8 cellular contexts compared by ENCODE assay signal in genomic region chr19:1470864-1471513, GRCh38. TPM values are rescaled to one million over a fixed set of nuclear protein-coding genes. Genes with fewer than 3 reads are reported as not detected.
A peak's percentile ranks its signal among the peaks of the same experiment; 100 is the strongest.
DNase-seq lines count a peak whose midpoint lies in the region; ATAC-seq and TF ChIP-seq lines count a peak whose summit lies in the region.

No MANE protein-coding gene starts in this region.

- H3K4me1 Mint-ChIP-seq in glutamatergic neuron (ENCODE audit: low read depth, unreplicated experiment) (peaks cover 7% of the 10 kb centered on the region), progenitor cell of endocrine pancreas (ENCODE audit: low read depth) (peaks cover 2% of the 10 kb centered on the region)

- peak overlapping the region; percentile 15 to 42 (median 27) for H3K4me3 ChIP-seq in skin epidermis

- H3K4me3 Mint-ChIP-seq in glutamatergic neuron (ENCODE audit: unreplicated experiment) (no peak overlapping the region), progenitor cell of endocrine pancreas (ENCODE audit: low read depth) (no peak overlapping the region)

- ATAC-seq in HG02623 (IDR thresholded peaks at IDR 0.05; ENCODE audit: unreplicated experiment): no peak

- in situ Hi-C loops in ACHN (cut with HindIII; ENCODE audit: low pct_ligation_motif_present, low pct_unique_long_range_greater_than_20kb, low sequenced_read_pairs): no loop called here

- peaks cover 29% of the 10 kb centered on the region for H3K9me3 Mint-ChIP-seq in glutamatergic neuron (ENCODE audit: unreplicated experiment)
- no peaks in the 10 kb centered on the region for H3K9me3 Mint-ChIP-seq in progenitor cell of endocrine pancreas (ENCODE audit: low read depth)

- TF ChIP-seq CTCF in glutamatergic neuron (IDR thresholded peaks at IDR 0.05; ENCODE audit: partially characterized antibody, unreplicated experiment) (no peak), progenitor cell of endocrine pancreas (IDR thresholded peaks at IDR 0.05; ENCODE audit: unreplicated experiment) (no peak)

- H3K36me3 Mint-ChIP-seq in glutamatergic neuron (ENCODE audit: unreplicated experiment) (no peaks in the 10 kb centered on the region), progenitor cell of endocrine pancreas (ENCODE audit: insufficient read depth) (no peaks in the 10 kb centered on the region)

- peak overlapping the region in 1 of 21 experiments; percentile 12 for H3K27ac ChIP-seq in skin epidermis

- H3K27ac Mint-ChIP-seq in glutamatergic neuron (ENCODE audit: unreplicated experiment) (peak overlapping the region; percentile 52), progenitor cell of endocrine pancreas (no peak overlapping the region)

- peaks cover 32% of the 10 kb centered on the region for H3K27me3 Mint-ChIP-seq in glutamatergic neuron (ENCODE audit: unreplicated experiment)
- H3K27me3 Mint-ChIP-seq in progenitor cell of endocrine pancreas: peaks cover 25% of the 10 kb centered on the region

- DNase-seq in NCI-H2171 treated with DMSO at 0.1 percent for 48 hours (lab: John Stamatoyannopoulos, UW) (peak; percentile 59), NCI-H2171 (lab: John Stamatoyannopoulos, UW) (no peak), SW480 (ENCODE audit: low spot score) (peak; percentile 60), glutamatergic neuron (peak; percentile 80), progenitor cell of endocrine pancreas (ENCODE audit: low spot score, unreplicated experiment) (no peak), ACHN (no peak)

RNA-seq across cellular contexts. Expression of gene C19orf25, which starts 8.0 kb away (rescaled TPM):
- total RNA-seq in glutamatergic neuron (ENCODE audit: unreplicated experiment) (29.2 TPM), progenitor cell of endocrine pancreas (31.3 and 36.0 TPM in 2 replicates)

RNA-seq across cellular contexts. Expression of gene PCSK4, which starts 19.2 kb away (rescaled TPM):
- total RNA-seq in glutamatergic neuron (ENCODE audit: unreplicated experiment): 21.2 TPM
- total RNA-seq in progenitor cell of endocrine pancreas: 32.9 and 37.7 TPM in 2 replicates

RNA-seq across cellular contexts. Expression of gene REEP6, which starts 20.0 kb away (rescaled TPM):
- 21.5 TPM for total RNA-seq in glutamatergic neuron (ENCODE audit: unreplicated experiment)
- total RNA-seq in progenitor cell of endocrine pancreas: 16.0 and 16.6 TPM in 2 replicates

RNA-seq across cellular contexts. Expression of gene APC2, which starts 21.1 kb away (rescaled TPM):
- total RNA-seq in glutamatergic neuron (ENCODE audit: unreplicated experiment) (371 TPM), progenitor cell of endocrine pancreas (5.2 and 5.8 TPM in 2 replicates)

RNA-seq across cellular contexts. Expression of gene RPS15, which starts 32.8 kb away (rescaled TPM):
- total RNA-seq in glutamatergic neuron (ENCODE audit: unreplicated experiment): 603 TPM
- total RNA-seq in progenitor cell of endocrine pancreas: 917 and 938 TPM in 2 replicates

Comparison
In these comparisons a context has a peak if more than half of its experiments do, and no peak if none do; other contexts are left out.
1. DNase-seq: peak in NCI-H2171 treated with DMSO at 0.1 percent for 48 hours (single experiment), SW480 (single experiment) and glutamatergic neuron (single experiment); none in NCI-H2171 (single experiment), progenitor cell of endocrine pancreas (single experiment) and ACHN (single experiment).